Comparison of ENCODE assay signal across 9 cellular contexts in genomic region chr5:96651948-96652753, GRCh38. TPM values are rescaled to one million over a fixed set of nuclear protein-coding genes. Genes with fewer than 3 reads are reported as not detected.
DNase-seq lines count a peak whose midpoint lies in the region; ATAC-seq, FAIRE-seq and TF ChIP-seq lines count a peak whose summit lies in the region.
"Had no signal": no experiment of that assay in that cellular context is flagged by ENCODE, and none has a peak within 500 bp of the region (broad histone marks: within the 10 kb centered on the region; RNA-seq: fewer than 3 reads in every experiment).

No MANE protein-coding gene starts in this region.

- H3K4me2 ChIP-seq in GM23248 (ENCODE audit: unreplicated experiment) = no peak overlapping the region

- WGBS in GM23248 (ENCODE audit: low coverage in 1 of 2, low lambda C conversion rate in 2 of 2, missing lambda C conversion rate in 2 of 2), 2 experiments = 78 to 81% methylated on average over 4 of the region's 4 CpGs

- no peak overlapping the region for H3K4me3 ChIP-seq in AG10803 (ENCODE audit: low read length)
- H3K4me3 ChIP-seq in GM23248 = no peak overlapping the region

- CTCF ChIA-PET in RWPE1 (lab: Yijun Ruan, JAX) = interaction anchor here (0.5 to 1.0 kb wide), 3 partner anchors 8 to 1995 kb away, joined by 3 read pairs; no protein-coding TSS in a partner anchor

- no peak overlapping the region for H2AFZ ChIP-seq in GM23248

- H4K20me1 ChIP-seq in GM23248 (ENCODE audit: insufficient read depth) = no peaks in the 10 kb centered on the region

- no peaks in the 10 kb centered on the region; the same call in 1 of the 2 replicates for H3K9me2 ChIP-seq in GM23248 (ENCODE audit: insufficient read depth)

- H3K4me1 ChIP-seq in foreskin keratinocyte = peaks cover 32% of the 10 kb centered on the region
- H3K4me1 ChIP-seq in GM23248 (ENCODE audit: insufficient read depth) = peaks cover 50% of the 10 kb centered on the region

- H3K9ac ChIP-seq in GM23248 = no peak overlapping the region

- TF ChIP-seq CTCF in AG10803 (conservative IDR thresholded peaks at IDR 0.05; ENCODE audit: low read length) (peak; percentile 30), RWPE1 (conservative IDR thresholded peaks at IDR 0.05; ENCODE audit: low read depth) (no peak), foreskin keratinocyte (conservative IDR thresholded peaks at IDR 0.05) (peak; percentile 48)

- peak; percentile 18 for FAIRE-seq in GM19239 (lab: Jason Lieb, UNC)

- no peaks in the 10 kb centered on the region for H3K27me3 ChIP-seq in foreskin keratinocyte
- no peaks in the 10 kb centered on the region for H3K27me3 ChIP-seq in GM23248 (replicated peaks; ENCODE audit: insufficient read depth)

- POLR2A ChIA-PET in RWPE1 (lab: Yijun Ruan, JAX; ENCODE audit: low non-redundant PET) = no interaction called here

- peak overlapping the region; percentile 52; the same call in 1 of the 2 replicates for H3K27ac ChIP-seq in RWPE1
- H3K27ac ChIP-seq in foreskin keratinocyte = no peak overlapping the region
- no peak overlapping the region for H3K27ac ChIP-seq in GM23248

- H3K79me2 ChIP-seq in GM23248 (ENCODE audit: insufficient read depth) = no peaks in the 10 kb centered on the region

- in situ Hi-C loops in GM23248 (cut with MboI) = no loop called here

- peaks cover 38% of the 10 kb centered on the region for H3F3A ChIP-seq in GM23248 (ENCODE audit: insufficient read depth)

- no peaks in the 10 kb centered on the region for H3K36me3 ChIP-seq in GM23248 (ENCODE audit: low read depth)

- H3K9me3 ChIP-seq in GM23248 (ENCODE audit: low read depth) = no peaks in the 10 kb centered on the region

- ATAC-seq in foreskin keratinocyte = peak; percentile 39
- ATAC-seq in HG02938 (IDR thresholded peaks at IDR 0.05; ENCODE audit: unreplicated experiment) = no peak

- DNase-seq in AG10803 (ENCODE audit: low read depth) (no peak), GM19239 (ENCODE audit: insufficient read length, low spot score) (no peak), RWPE1 (ENCODE audit: low spot score) (no peak), foreskin keratinocyte (no peak), GM23248 (no peak), hepatic stellate cell (ENCODE audit: low spot score) (no peak), GM19238 (ENCODE audit: insufficient read length, low spot score) (no peak)
- DNase-seq: amygdala had no signal

RNA-seq across cellular contexts. Expression of gene CAST, which starts 10.0 kb away (rescaled TPM):
- total RNA-seq in foreskin keratinocyte = 219 and 253 TPM in 2 replicates
- polyA plus RNA-seq in foreskin keratinocyte = 71.4 and 87.8 TPM in 2 replicates
- total RNA-seq in GM23248 (2014; rRNA removed; shearing (Covaris generic)) = 150 and 179 TPM in 2 replicates
- polyA plus RNA-seq in GM23248 (2016; fragmentation: Nextera tagmentation; extraction: Ambion mirVana) = 188 and 196 TPM in 2 replicates
